Comparison of ENCODE assay signal across 20 cellular contexts in genomic region chr6:31578058-31578457, GRCh38. TPM values are rescaled to one million over a fixed set of nuclear protein-coding genes. Genes with fewer than 3 reads are reported as not detected.
DNase-seq lines count a peak whose midpoint lies in the region; ATAC-seq and TF ChIP-seq lines count a peak whose summit lies in the region.
"Had no signal": no experiment of that assay in that cellular context is flagged by ENCODE, and none has a peak within 500 bp of the region (broad histone marks: within the 10 kb centered on the region; RNA-seq: fewer than 3 reads in every experiment).

No MANE protein-coding gene starts in this region.

- ATAC-seq in activated CD8-positive, alpha-beta T cell treated with anti-CD3 and anti-CD28 coated beads, Interleukin-2, amount 10 ng/mL, durations not matched to agents 7 days and 5 days, result no peak
- ATAC-seq in HG02870 (IDR thresholded peaks at IDR 0.05; ENCODE audit: unreplicated experiment) (no peak), right lobe of liver (no peak), gastrocnemius medialis (no peak)
- ATAC-seq: left lung, right cardiac atrium had no signal

- peaks cover 56 to 67% of the 10 kb centered on the region in 2 donors for H3K36me3 Mint-ChIP-seq in CD4-positive, alpha-beta memory T cell
- peaks cover 71% of the 10 kb centered on the region for H3K36me3 Mint-ChIP-seq in activated CD8-positive, alpha-beta T cell treated with anti-CD3 and anti-CD28 coated beads, Interleukin-2, amount 10 ng/mL, durations not matched to agents 7 days and 5 days (ENCODE audit: low read depth)
- H3K36me3 Mint-ChIP-seq in mesothelial cell of epicardium, result no peaks in the 10 kb centered on the region

- POLR2A ChIA-PET in CD4-positive, alpha-beta memory T cell (lab: Charles Lee; ENCODE audit: partially characterized antibody), result interaction anchor here (0.7 to 52.5 kb wide), 7 partner anchors 5 to 250 kb away, joined by 3 to 3597 read pairs (median 6); partner anchors contain the start of genes ATP6V1G2, DDX39B, HSPA1B and LST1
- POLR2A ChIA-PET in activated CD8-positive, alpha-beta T cell treated with anti-CD3 and anti-CD28 coated beads, Interleukin-2, amount 10 ng/mL, durations not matched to agents 7 days and 5 days (lab: Charles Lee), result interaction anchor here (1.0 to 14.3 kb wide), 7 partner anchors 8 to 87 kb away, joined by 3 to 388 read pairs (median 16); partner anchors contain the start of genes ATP6V1G2, GPANK1, LST1 and NCR3

- peaks cover 42 to 97% (median 60%) of the 10 kb centered on the region in 4 donors for H3K4me1 Mint-ChIP-seq in CD4-positive, alpha-beta memory T cell
- H3K4me1 Mint-ChIP-seq in activated CD8-positive, alpha-beta T cell treated with anti-CD3 and anti-CD28 coated beads, Interleukin-2, amount 10 ng/mL, durations not matched to agents 7 days and 5 days (ENCODE audit: low read depth), result peaks cover 74% of the 10 kb centered on the region
- H3K4me1 Mint-ChIP-seq in mesothelial cell of epicardium, result peaks cover 16% of the 10 kb centered on the region

- peak overlapping the region in 1 of 2 donors; percentile 26 for H3K4me3 ChIP-seq in CD4-positive, alpha-beta memory T cell (ENCODE audit: low read length in 2 of 2)
- H3K4me3 ChIP-seq in GM12875 (ENCODE audit: low read depth, low read length), result peak overlapping the region; percentile 64
- no peak overlapping the region for H3K4me3 ChIP-seq in right lobe of liver
- H3K4me3 ChIP-seq in gastrocnemius medialis, result no peak overlapping the region
- no peak overlapping the region for H3K4me3 ChIP-seq in osteoblast (ENCODE audit: insufficient read depth, low read length)
- H3K4me3 ChIP-seq: coronary artery, esophagus muscularis mucosa had no signal

- H3K36me3 ChIP-seq in CD4-positive, alpha-beta memory T cell (ENCODE audit: insufficient read depth, low read length), result peaks cover 12% of the 10 kb centered on the region
- no peaks in the 10 kb centered on the region for H3K36me3 ChIP-seq in right lobe of liver
- H3K36me3 ChIP-seq in gastrocnemius medialis, result no peaks in the 10 kb centered on the region
- H3K36me3 ChIP-seq in osteoblast (ENCODE audit: insufficient read depth, low read length), result no peaks in the 10 kb centered on the region
- H3K36me3 ChIP-seq: esophagus muscularis mucosa had no signal

- no peaks in the 10 kb centered on the region for H4K20me1 ChIP-seq in osteoblast (ENCODE audit: insufficient read depth, low read length)

- peaks cover 67% of the 10 kb centered on the region for H3K4me1 ChIP-seq in CD4-positive, alpha-beta memory T cell (ENCODE audit: insufficient read depth, low read length)
- H3K4me1 ChIP-seq in right lobe of liver, result no peaks in the 10 kb centered on the region
- H3K4me1 ChIP-seq in gastrocnemius medialis, result peaks cover 0 to 5% of the 10 kb centered on the region in 2 donors
- peaks cover 14% of the 10 kb centered on the region for H3K4me1 ChIP-seq in osteoblast (ENCODE audit: insufficient read depth, low read length)

- TF ChIP-seq POLR2A in right lobe of liver (IDR thresholded peaks at IDR 0.05), result no peak
- TF ChIP-seq POLR2A in gastrocnemius medialis (IDR thresholded peaks at IDR 0.05), result no peak

- no peak for DNase-seq in CD4-positive, alpha-beta memory T cell
- DNase-seq in activated CD8-positive, alpha-beta T cell treated with anti-CD3 and anti-CD28 coated beads, Interleukin-2, amount 10 ng/mL, durations not matched to agents 7 days and 5 days, result no peak
- DNase-seq in mesothelial cell of epicardium (ENCODE audit: low spot score in 2 of 2, unreplicated experiment in 2 of 2), result no peak
- no peak for DNase-seq in right lobe of liver
- no peak for DNase-seq in gastrocnemius medialis
- DNase-seq in osteoblast (ENCODE audit: insufficient read length, low spot score, missing footprints), result no peak
- DNase-seq: amygdala; NCI-H2081; NCI-H748 treated with DMSO at 0.1 percent for 48 hours; right cardiac atrium; stimulated activated CD4-positive, alpha-beta T cell treated with anti-CD3 and anti-CD28 coated beads, Interleukin-2, amount 100 ng/mL, for 48 hours; T1000 had no signal

- H3K4me3 Mint-ChIP-seq in CD4-positive, alpha-beta memory T cell, result peak overlapping the region; percentile 95 to 100 (median 99)
- H3K4me3 Mint-ChIP-seq in activated CD8-positive, alpha-beta T cell treated with anti-CD3 and anti-CD28 coated beads, Interleukin-2, amount 10 ng/mL, durations not matched to agents 7 days and 5 days, result peak overlapping the region; percentile 98
- H3K4me3 Mint-ChIP-seq in mesothelial cell of epicardium, result no peak overlapping the region
- H3K4me3 Mint-ChIP-seq: neural crest cell had no signal

- no peaks in the 10 kb centered on the region for H3K9me3 ChIP-seq in CD4-positive, alpha-beta memory T cell (ENCODE audit: control insufficient read depth in 1 of 2, low read length in 2 of 2)
- H3K9me3 ChIP-seq in right lobe of liver, result no peaks in the 10 kb centered on the region
- H3K9me3 ChIP-seq in gastrocnemius medialis, result no peaks in the 10 kb centered on the region
- no peaks in the 10 kb centered on the region for H3K9me3 ChIP-seq in osteoblast (ENCODE audit: low read depth, low read length)
- H3K9me3 ChIP-seq: esophagus muscularis mucosa, left lung had no signal

- H3K27me3 ChIP-seq in CD4-positive, alpha-beta memory T cell (ENCODE audit: insufficient read depth, low read length), result no peaks in the 10 kb centered on the region
- no peaks in the 10 kb centered on the region for H3K27me3 ChIP-seq in right lobe of liver
- H3K27me3 ChIP-seq in gastrocnemius medialis, result no peaks in the 10 kb centered on the region
- no peaks in the 10 kb centered on the region for H3K27me3 ChIP-seq in osteoblast (ENCODE audit: insufficient read depth, low read length)

- in situ Hi-C loops in gastrocnemius medialis (cut with MboI; ENCODE audit: low sequenced_read_pairs in 4 of 4), result no loop called here

- H3K9me3 Mint-ChIP-seq in CD4-positive, alpha-beta memory T cell, result no peaks in the 10 kb centered on the region
- no peaks in the 10 kb centered on the region for H3K9me3 Mint-ChIP-seq in activated CD8-positive, alpha-beta T cell treated with anti-CD3 and anti-CD28 coated beads, Interleukin-2, amount 10 ng/mL, durations not matched to agents 7 days and 5 days (ENCODE audit: insufficient read depth)
- H3K9me3 Mint-ChIP-seq in mesothelial cell of epicardium, result no peaks in the 10 kb centered on the region
- H3K9me3 Mint-ChIP-seq: neural crest cell had no signal

- WGBS in right lobe of liver (ENCODE audit: insufficient coverage, low coverage, low lambda C conversion rate, missing lambda C conversion rate), result 77% methylated on average over 6 of the region's 6 CpGs

- peak overlapping the region; percentile 92 for H3K27ac ChIP-seq in CD4-positive, alpha-beta memory T cell (ENCODE audit: low read depth, low read length)
- no peak overlapping the region for H3K27ac ChIP-seq in right lobe of liver
- no peak overlapping the region for H3K27ac ChIP-seq in gastrocnemius medialis
- no peak overlapping the region for H3K27ac ChIP-seq in osteoblast (ENCODE audit: low read depth, low read length)
- H3K27ac ChIP-seq: coronary artery, esophagus muscularis mucosa, left lung had no signal

- H3K27ac Mint-ChIP-seq in CD4-positive, alpha-beta memory T cell, result peak overlapping the region; percentile 88 to 100 (median 99)
- peak overlapping the region; percentile 82 for H3K27ac Mint-ChIP-seq in activated CD8-positive, alpha-beta T cell treated with anti-CD3 and anti-CD28 coated beads, Interleukin-2, amount 10 ng/mL, durations not matched to agents 7 days and 5 days
- peak overlapping the region; percentile 83 for H3K27ac Mint-ChIP-seq in mesothelial cell of epicardium

- no peak for TF ChIP-seq CTCF in GM12875 (IDR thresholded peaks at IDR 0.05; ENCODE audit: borderline replicate concordance, insufficient read depth, low read depth, low read length)
- no peak for TF ChIP-seq CTCF in mesothelial cell of epicardium (IDR thresholded peaks at IDR 0.05; ENCODE audit: unreplicated experiment)
- no peak for TF ChIP-seq CTCF in right lobe of liver (IDR thresholded peaks at IDR 0.05)
- no peak for TF ChIP-seq CTCF in gastrocnemius medialis (IDR thresholded peaks at IDR 0.05 in 4 of 5, conservative IDR thresholded peaks at IDR 0.05 in 1 of 5)
- no peak for TF ChIP-seq CTCF in osteoblast (IDR thresholded peaks at IDR 0.05; ENCODE audit: extremely low read depth, low read depth, low read length)

- H3K4me2 ChIP-seq in osteoblast (ENCODE audit: insufficient read depth, low read length), result no peak overlapping the region

- intact Hi-C loops in CD4-positive, alpha-beta memory T cell (cut with micrococcal nuclease), result no loop called here
- intact Hi-C loops in right lobe of liver (cut with DNase I), result no loop called here
- intact Hi-C loops in gastrocnemius medialis (cut with DNase I; ENCODE audit: low total_unique reads), result no loop called here

- CTCF ChIA-PET in CD4-positive, alpha-beta memory T cell (lab: Charles Lee; ENCODE audit: partially characterized antibody), result interaction anchor here (7.6 to 19.7 kb wide), 3 partner anchors 9 to 23 kb away, joined by 53 to 962 read pairs (median 595); partner anchors contain the start of genes ATP6V1G2, LST1, NCR3 and NFKBIL1
- CTCF ChIA-PET in activated CD8-positive, alpha-beta T cell treated with anti-CD3 and anti-CD28 coated beads, Interleukin-2, amount 10 ng/mL, durations not matched to agents 7 days and 5 days (lab: Charles Lee), result interaction anchor here (1.7 to 24.1 kb wide), 5 partner anchors 13 to 252 kb away, joined by 3 to 928 read pairs (median 189); partner anchors contain the start of genes ATP6V1G2, DDX39B, LST1 and LTA

- no peak overlapping the region for H2AFZ ChIP-seq in osteoblast (ENCODE audit: low read length)

- no peaks in the 10 kb centered on the region for H3K27me3 Mint-ChIP-seq in CD4-positive, alpha-beta memory T cell
- H3K27me3 Mint-ChIP-seq in activated CD8-positive, alpha-beta T cell treated with anti-CD3 and anti-CD28 coated beads, Interleukin-2, amount 10 ng/mL, durations not matched to agents 7 days and 5 days (ENCODE audit: low read depth), result no peaks in the 10 kb centered on the region
- peaks cover 2% of the 10 kb centered on the region for H3K27me3 Mint-ChIP-seq in mesothelial cell of epicardium (ENCODE audit: low read depth)

- H3K79me2 ChIP-seq in osteoblast (ENCODE audit: insufficient read depth, low read length), result no peaks in the 10 kb centered on the region

RNA-seq across cellular contexts. Expression of gene TNF, which starts 2.7 kb away (rescaled TPM):
- total RNA-seq in CD4-positive, alpha-beta memory T cell, result 10 to 100 TPM; 25.0 to 28.2 TPM
- 10 to 100 TPM in 1 of 2 donors, 1 to 10 TPM in 1; 3.9 to 10.1 TPM for polyA plus RNA-seq in CD4-positive, alpha-beta memory T cell
- total RNA-seq in activated CD8-positive, alpha-beta T cell treated with anti-CD3 and anti-CD28 coated beads, Interleukin-2, amount 10 ng/mL, durations not matched to agents 7 days and 5 days, result 10 to 100 TPM; 53.4 to 55.0 TPM
- 0.52 to 0.60 TPM (median 0.60 TPM) in 3 replicates for total RNA-seq in mesothelial cell of epicardium
- 1 to 10 TPM in 1 of 6 experiments, under 1 TPM in 1, not detected in 4; 0.15 to 1.0 TPM for total RNA-seq in right lobe of liver
- total RNA-seq in gastrocnemius medialis, result under 1 TPM in 2 of 4 donors, not detected in 2; 0.23 to 0.87 TPM
- not detected in 2 replicates for total RNA-seq in osteoblast
- total RNA-seq: neural crest cell had no signal

RNA-seq across cellular contexts. Expression of gene LTB, which starts 4.2 kb away (rescaled TPM):
- 100 to 1,000 TPM; 802 to 835 TPM for total RNA-seq in CD4-positive, alpha-beta memory T cell
- polyA plus RNA-seq in CD4-positive, alpha-beta memory T cell, result 1,000 to 10,000 TPM; 2,431 to 3,276 TPM
- 100 to 1,000 TPM; 613 to 618 TPM for total RNA-seq in activated CD8-positive, alpha-beta T cell treated with anti-CD3 and anti-CD28 coated beads, Interleukin-2, amount 10 ng/mL, durations not matched to agents 7 days and 5 days
- total RNA-seq in mesothelial cell of epicardium, result 0.32 TPM in 1 of 3 replicates, not detected in the others
- 1 to 10 TPM in 2 of 6 experiments, under 1 TPM in 4; 0.28 to 2.2 (median 0.62) TPM for total RNA-seq in right lobe of liver
- total RNA-seq in gastrocnemius medialis, result not detected
- 0.29 TPM in 1 of 2 replicates, not detected in the other for total RNA-seq in osteoblast
- total RNA-seq: neural crest cell had no signal

RNA-seq across cellular contexts. Expression of gene LTA, which starts 6.0 kb away (rescaled TPM):
- 10 to 100 TPM; 17.3 to 17.5 TPM for total RNA-seq in CD4-positive, alpha-beta memory T cell
- 10 to 100 TPM; 27.7 to 31.1 TPM for polyA plus RNA-seq in CD4-positive, alpha-beta memory T cell
- 10 to 100 TPM; 19.4 to 24.6 TPM for total RNA-seq in activated CD8-positive, alpha-beta T cell treated with anti-CD3 and anti-CD28 coated beads, Interleukin-2, amount 10 ng/mL, durations not matched to agents 7 days and 5 days
- total RNA-seq in mesothelial cell of epicardium (0.16 to 0.18 TPM in 2 of 3 replicates, not detected in the other), right lobe of liver (under 1 TPM in 1 of 6 experiments, not detected in 5; 0.20 TPM), gastrocnemius medialis (not detected), osteoblast (not detected in 2 replicates)
- total RNA-seq: esophagus muscularis mucosa, M059J, right cardiac atrium, ureter had no signal

RNA-seq across cellular contexts. Expression of gene LST1, which starts 8.0 kb away (rescaled TPM):
- 10 to 100 TPM; 13.6 to 20.3 TPM for total RNA-seq in CD4-positive, alpha-beta memory T cell
- 10 to 100 TPM; 30.4 to 34.8 TPM for polyA plus RNA-seq in CD4-positive, alpha-beta memory T cell
- total RNA-seq in activated CD8-positive, alpha-beta T cell treated with anti-CD3 and anti-CD28 coated beads, Interleukin-2, amount 10 ng/mL, durations not matched to agents 7 days and 5 days, result 100 to 1,000 TPM; 125 to 139 TPM
- 0.60 to 0.77 TPM in 2 of 3 replicates, not detected in the other for total RNA-seq in mesothelial cell of epicardium
- total RNA-seq in right lobe of liver, result 10 to 100 TPM in 1 of 6 experiments, 1 to 10 TPM in 5; 1.5 to 21.5 (median 6.7) TPM
- 10 to 100 TPM in 1 of 4 donors, 1 to 10 TPM in 2, not detected in 1; 1.6 to 22.3 (median 4.1) TPM for total RNA-seq in gastrocnemius medialis
- 0.29 TPM in 1 of 2 replicates, not detected in the other for total RNA-seq in osteoblast
- total RNA-seq: M059J, neural crest cell had no signal

RNA-seq across cellular contexts. Expression of gene NCR3, which starts 14.7 kb away (rescaled TPM):
- 1 to 10 TPM; 3.0 to 4.6 TPM for total RNA-seq in CD4-positive, alpha-beta memory T cell
- 10 to 100 TPM; 28.4 to 28.7 TPM for polyA plus RNA-seq in CD4-positive, alpha-beta memory T cell
- 100 to 1,000 TPM; 107 to 115 TPM for total RNA-seq in activated CD8-positive, alpha-beta T cell treated with anti-CD3 and anti-CD28 coated beads, Interleukin-2, amount 10 ng/mL, durations not matched to agents 7 days and 5 days
- total RNA-seq in mesothelial cell of epicardium, result not detected in 3 replicates
- under 1 TPM in 3 of 6 experiments, not detected in 3; 0.20 to 0.55 (median 0.46) TPM for total RNA-seq in right lobe of liver
- total RNA-seq in gastrocnemius medialis, result not detected
- total RNA-seq in osteoblast, result not detected in 2 replicates
- total RNA-seq: esophagus muscularis mucosa, M059J, neural crest cell, ureter had no signal

Comparison
In these comparisons a context has a peak if more than half of its experiments do, and no peak if none do; other contexts are left out.
1. RNA of gene TNF, which starts 2.7 kb away (total RNA-seq): 53.4 to 55.0 TPM in activated CD8-positive, alpha-beta T cell treated with anti-CD3 and anti-CD28 coated beads, Interleukin-2, amount 10 ng/mL, durations not matched to agents 7 days and 5 days and 25.0 to 28.2 TPM in CD4-positive, alpha-beta memory T cell; 0.52 to 0.60 TPM in mesothelial cell of epicardium, 0.23 to 0.87 TPM in gastrocnemius medialis, 0.15 to 1.0 TPM in right lobe of liver and not detected in osteoblast; every median in the first group is over 10 times any median in the second.
2. RNA of gene LTB, which starts 4.2 kb away (total RNA-seq): 802 to 835 TPM in CD4-positive, alpha-beta memory T cell and 613 to 618 TPM in activated CD8-positive, alpha-beta T cell treated with anti-CD3 and anti-CD28 coated beads, Interleukin-2, amount 10 ng/mL, durations not matched to agents 7 days and 5 days; 0.28 to 2.2 TPM in right lobe of liver, 0.32 TPM in mesothelial cell of epicardium, not detected in gastrocnemius medialis and 0.29 TPM in osteoblast; every median in the first group is over 100 times any median in the second.
3. RNA of gene LTA, which starts 6.0 kb away (total RNA-seq): 19.4 to 24.6 TPM in activated CD8-positive, alpha-beta T cell treated with anti-CD3 and anti-CD28 coated beads, Interleukin-2, amount 10 ng/mL, durations not matched to agents 7 days and 5 days and 17.3 to 17.5 TPM in CD4-positive, alpha-beta memory T cell; 0.16 to 0.18 TPM in mesothelial cell of epicardium, 0.20 TPM in right lobe of liver, not detected in gastrocnemius medialis and not detected in osteoblast; every median in the first group is over 10 times any median in the second.
4. Peak in every context shown above with its lines, with median percentiles within 50 percentile points of each other: H3K27ac Mint-ChIP-seq.